ENCODE assay signal across 8 cellular contexts in the genomic region with DNA sequence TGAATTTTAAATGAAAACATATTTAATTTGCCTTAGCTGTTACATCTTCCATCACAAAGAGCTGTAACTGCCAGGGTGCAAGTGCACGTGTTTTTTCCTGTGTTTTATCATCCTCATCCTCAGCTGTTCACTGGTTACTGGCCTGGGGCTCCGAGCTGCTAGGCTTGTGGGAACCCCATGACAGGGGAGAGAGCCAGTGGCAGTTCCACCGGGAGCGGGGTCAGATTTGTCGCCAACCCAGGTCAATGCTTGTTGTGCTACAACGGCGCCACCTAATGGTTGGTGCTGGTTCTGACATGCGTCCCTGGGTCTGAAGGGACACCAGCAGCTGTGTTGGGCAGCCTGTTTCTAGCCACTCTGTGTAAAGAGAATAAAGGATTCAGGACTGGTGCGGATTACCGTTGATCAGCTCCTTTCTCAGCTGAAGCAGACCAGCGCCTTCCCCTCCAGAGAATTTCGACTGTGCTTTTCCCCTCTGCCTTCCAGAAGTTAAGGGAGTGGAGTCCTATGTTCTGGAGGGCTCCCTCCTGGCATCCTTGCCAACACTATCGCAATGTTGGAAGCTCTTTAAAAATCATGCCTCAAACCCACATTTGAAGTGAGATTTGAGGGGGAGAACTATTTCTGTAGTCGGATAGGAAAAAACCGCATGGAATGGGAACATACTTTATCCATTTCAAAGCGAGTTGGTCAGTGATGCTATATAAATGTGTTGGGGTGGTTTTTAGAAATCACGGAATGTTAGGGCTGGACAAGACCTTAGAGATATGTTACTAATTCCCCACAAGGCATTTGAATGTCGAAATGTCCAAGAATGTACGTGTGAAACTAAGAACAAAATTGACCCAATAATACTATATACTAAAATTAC. TPM values are rescaled to one million over a fixed set of nuclear protein-coding genes. Genes with fewer than 3 reads are reported as not detected.
A peak's percentile ranks its signal among the peaks of the same experiment; 100 is the strongest.
DNase-seq lines count a peak whose midpoint lies in the region; ATAC-seq and TF ChIP-seq lines count a peak whose summit lies in the region.

No MANE protein-coding gene starts in this region.

- in situ Hi-C loops in GM13977 (cut with MboI; ENCODE audit: low pct_unique_long_range_greater_than_20kb, low sequenced_read_pairs, unreplicated experiment): loop anchor here (10.0 kb wide), 2 partner anchors 397 to 847 kb away; no protein-coding TSS in a partner anchor

- no peaks in the 10 kb centered on the region for H3K9me3 Mint-ChIP-seq in immature natural killer cell

- H3K36me3 ChIP-seq in body of pancreas (replicated peaks in 1 of 2; ENCODE audit: insufficient read depth in 1 of 2, low read depth in 2 of 2): no peaks in the 10 kb centered on the region

- no peaks in the 10 kb centered on the region for H3K36me3 Mint-ChIP-seq in immature natural killer cell

- TF ChIP-seq CTCF in 22Rv1 (IDR thresholded peaks at IDR 0.05) (peak; percentile 90), GM13977 (IDR thresholded peaks at IDR 0.05; ENCODE audit: extremely low read depth, insufficient read depth, missing control alignments) (peak; percentile 94), body of pancreas (IDR thresholded peaks at IDR 0.05) (peak; percentile 88 to 97 (median 96))

- WGBS in body of pancreas, 2 donors: 21 to 28% methylated on average over 13 to 19 of the region's 19 CpGs

- H3K9me3 ChIP-seq in body of pancreas: no peaks in the 10 kb centered on the region

- H3K27ac ChIP-seq in 22Rv1 (no peak overlapping the region), body of pancreas (no peak overlapping the region)

- peaks cover 2% of the 10 kb centered on the region for H3K4me1 ChIP-seq in body of pancreas

- ATAC-seq in HG02970 (IDR thresholded peaks at IDR 0.05; ENCODE audit: low FRiP score, unreplicated experiment): peak; percentile 61
- peak; percentile 95 for ATAC-seq in body of pancreas

- DNase-seq in GM13977 (ENCODE audit: low spot score) (peak; percentile 89), NCI-H2107 (lab: John Stamatoyannopoulos, UW) (peak; percentile 69), UCSD-AML1 (lab: John Stamatoyannopoulos, UW; ENCODE audit: unreplicated experiment) (peak; percentile 87), body of pancreas (peak; percentile 92 to 96 (median 93)), immature natural killer cell (peak; percentile 71 to 78 (median 75))
- peak; percentile 86 to 97 (median 89) for DNase-seq in stimulated activated CD4-positive, alpha-beta T cell treated with anti-CD3 and anti-CD28 coated beads, Interleukin-12 subunit alpha, Interleukin-12 subunit beta, amount 100 ng/mL, for 48 hours (ENCODE audit: low read depth in 2 of 3, low spot score in 1 of 3)

- H3K27ac Mint-ChIP-seq in immature natural killer cell: no peak overlapping the region

- TF ChIP-seq POLR2A in body of pancreas (IDR thresholded peaks at IDR 0.05): no peak

- no peak overlapping the region for H3K4me3 ChIP-seq in body of pancreas

- H3K27me3 ChIP-seq in body of pancreas: no peaks in the 10 kb centered on the region

- H3K4me1 Mint-ChIP-seq in immature natural killer cell: peaks cover 2% of the 10 kb centered on the region in 2 donors

- peaks cover 1 to 5% (median 3%) of the 10 kb centered on the region in 3 donors for H3K27me3 Mint-ChIP-seq in immature natural killer cell (ENCODE audit: low read depth in 3 of 3)

- H3K4me3 Mint-ChIP-seq in immature natural killer cell: peak overlapping the region in 1 of 5 donors; percentile 44

- intact Hi-C loops in body of pancreas (cut with DNase I): no loop called here

RNA-seq across cellular contexts. Expression of a gene that starts 32.1 kb away (rescaled TPM):
- total RNA-seq in body of pancreas: 1 to 10 TPM in 1 of 2 donors, not detected in 1; 1.3 TPM
- polyA plus RNA-seq in immature natural killer cell: under 1 TPM in 1 of 3 donors, not detected in 2; 0.94 TPM

RNA-seq across cellular contexts. Expression of a gene that starts 52.7 kb away (rescaled TPM):
- 1 to 10 TPM in 1 of 2 donors, under 1 TPM in 1; 0.52 to 2.6 TPM for total RNA-seq in body of pancreas
- not detected for polyA plus RNA-seq in immature natural killer cell
